In genomic region chr17:42361781-42362186, GRCh38 we compare ENCODE assay signal across 1 cellular context.
TF ChIP-seq lines count a peak whose summit lies in the region.

No MANE protein-coding gene starts in this region.

TF ChIP-seq in K562, 482 proteins besides CTCF, POLR2A, EP300 and RAD21:
- no peak for TF ChIP-seq PBX2 (CRISPR knock-in tag; IDR thresholded peaks at IDR 0.05; ENCODE audit: low read depth)
- TF ChIP-seq PBX2 (tag; conservative IDR thresholded peaks at IDR 0.05; ENCODE audit: low read depth): 0 out of 2 replicates have a peak, but pooled peaks have one; percentile 56
- no peak for TF ChIP-seq ZNF239 (CRISPR knock-in tag; IDR thresholded peaks at IDR 0.05)
- TF ChIP-seq NR2C2 (CRISPR knock-in tag; IDR thresholded peaks at IDR 0.05): no peak
- TF ChIP-seq NR2C2 (tag; IDR thresholded peaks at IDR 0.05): 0 out of 2 replicates have a peak, but pooled peaks have one; percentile 23
- peak; percentile 27; the same call in 1 of the 2 replicates for TF ChIP-seq PKNOX1 (IDR thresholded peaks at IDR 0.05)
- TF ChIP-seq MEIS2 (IDR thresholded peaks at IDR 0.05; ENCODE audit: partially characterized antibody): peak; percentile 79
- TF ChIP-seq BCL6 (CRISPR knock-in tag; IDR thresholded peaks at IDR 0.05): no peak
